Comparison of ENCODE assay signal across 16 cellular contexts in the genomic region with DNA sequence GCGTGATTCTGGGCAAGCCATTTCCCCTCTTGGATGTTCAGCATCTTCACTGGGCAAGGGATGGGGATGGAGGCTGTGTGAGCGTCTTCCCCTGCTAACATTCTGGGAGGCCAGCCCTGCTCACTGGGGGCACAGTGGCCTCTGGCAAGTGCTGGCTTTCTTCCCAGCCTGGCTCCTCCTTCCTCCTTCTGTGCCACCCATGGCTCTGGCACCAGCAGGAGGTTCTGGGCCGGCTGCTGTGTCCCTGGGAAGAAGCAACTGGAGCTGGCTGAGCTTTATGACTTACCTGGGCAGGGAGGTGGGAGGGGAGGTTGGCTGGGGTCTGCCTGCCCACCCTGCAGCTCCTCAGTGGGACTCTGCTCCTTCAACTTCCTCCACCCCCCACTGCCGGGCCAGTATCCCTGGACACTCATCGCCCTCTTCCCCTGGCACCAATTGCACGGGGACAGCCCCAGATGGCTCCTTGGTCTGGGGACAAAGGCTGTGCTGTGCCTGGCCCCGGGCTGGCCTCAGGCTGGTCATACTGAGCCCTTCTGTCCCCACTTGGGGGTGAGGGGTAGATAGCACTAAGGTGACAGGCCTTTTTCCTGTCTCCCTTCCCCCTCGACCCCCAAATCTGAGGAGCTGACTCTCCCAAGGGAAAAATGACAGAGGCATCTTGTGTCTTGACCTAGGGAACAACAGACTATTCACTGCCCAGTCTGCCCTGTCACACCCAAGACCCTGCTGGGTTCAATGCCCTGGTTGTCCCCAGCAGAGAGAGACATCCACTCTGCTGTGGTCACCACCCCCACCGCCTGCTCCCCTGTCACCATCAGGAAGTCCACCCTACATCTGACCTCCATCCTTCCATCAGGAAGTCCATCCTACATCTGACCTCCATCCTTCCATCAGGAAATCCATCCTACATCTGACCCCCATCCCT. TPM values are rescaled to one million over a fixed set of nuclear protein-coding genes. Genes with fewer than 3 reads are reported as not detected.
DNase-seq lines count a peak whose midpoint lies in the region; ATAC-seq lines count a peak whose summit lies in the region.
"Had no signal": no experiment of that assay in that cellular context is flagged by ENCODE, and none has a peak within 500 bp of the region (broad histone marks: within the 10 kb centered on the region; RNA-seq: fewer than 3 reads in every experiment).

No MANE protein-coding gene starts in this region.

- H3K36me3 ChIP-seq in neuronal stem cell (replicated peaks in 1 of 2; ENCODE audit: control insufficient read depth in 2 of 2, insufficient read depth in 2 of 2, low read length in 2 of 2) = peaks cover 0 to 3% of the 10 kb centered on the region in 2 donors
- H3K36me3 ChIP-seq: BLaER1 treated with 17β-estradiol and CSF1 and Interleukin-3, amounts not matched to agents 10 nM and 100 nM had no signal

- H3K18ac ChIP-seq in neuronal stem cell (ENCODE audit: low read length) = peak overlapping the region; percentile 35

- no peak overlapping the region for H3K4ac ChIP-seq in neuronal stem cell (ENCODE audit: low read length)

- peak overlapping the region in 1 of 2 donors; percentile 19 for H3K4me3 ChIP-seq in neuronal stem cell (ENCODE audit: low read length in 2 of 2)
- H3K4me3 ChIP-seq: BLaER1 treated with 17β-estradiol and CSF1 and Interleukin-3, amounts not matched to agents 10 nM and 100 nM; hepatocyte; lower lobe of right lung had no signal

- H3K9me3 ChIP-seq in neuronal stem cell (replicated peaks in 1 of 2; ENCODE audit: control insufficient read depth in 2 of 2, insufficient read depth in 1 of 2, low read depth in 1 of 2, low read length in 2 of 2) = no peaks in the 10 kb centered on the region
- H3K9me3 ChIP-seq: BLaER1 treated with 17β-estradiol and CSF1 and Interleukin-3, amounts not matched to agents 10 nM and 100 nM; lower lobe of right lung had no signal

- H2BK12ac ChIP-seq in neuronal stem cell (ENCODE audit: low read length) = no peak overlapping the region

- H2AK5ac ChIP-seq in neuronal stem cell (ENCODE audit: low read depth, low read length) = peak overlapping the region; percentile 78

- peak overlapping the region; percentile 36 for H2BK120ac ChIP-seq in neuronal stem cell (ENCODE audit: low read depth, low read length)

- peak overlapping the region; percentile 66 for H3K23ac ChIP-seq in neuronal stem cell (ENCODE audit: low read depth, low read length, poor library complexity)

- peak overlapping the region; percentile 30 for H4K8ac ChIP-seq in neuronal stem cell (ENCODE audit: low read depth, low read length)

- H3K9ac ChIP-seq in neuronal stem cell (ENCODE audit: low read depth, low read length, poor library complexity) = peak overlapping the region; percentile 15
- H3K9ac ChIP-seq: BLaER1 treated with 17β-estradiol and CSF1 and Interleukin-3, amounts not matched to agents 10 nM and 100 nM had no signal

- WGBS in neuronal stem cell (ENCODE audit: extremely low coverage in 2 of 2, insufficient read length in 2 of 2, insufficient replicate concordance in 1 of 2), 2 donors = no CpG with 5 or more reads among the region's 9 CpGs

- H2BK15ac ChIP-seq in neuronal stem cell (ENCODE audit: low read length) = peak overlapping the region; percentile 89

- peaks cover 5% of the 10 kb centered on the region for H3K79me1 ChIP-seq in neuronal stem cell (ENCODE audit: low read depth, low read length)

- peaks cover 0 to 40% (median 0%) of the 10 kb centered on the region in 3 experiments for H3K27me3 ChIP-seq in neuronal stem cell (ENCODE audit: control insufficient read depth in 3 of 3, insufficient read depth in 3 of 3, low read depth in 1 of 3, low read length in 3 of 3)
- H3K27me3 ChIP-seq: BLaER1 treated with 17β-estradiol and CSF1 and Interleukin-3, amounts not matched to agents 10 nM and 100 nM; hepatocyte had no signal

- peak in 13 of 14 donors; percentile 51 to 94 (median 86) for DNase-seq in C1 segment of cervical spinal cord (lab: John Stamatoyannopoulos, UW)
- DNase-seq in NCI-H1092 (lab: John Stamatoyannopoulos, UW) = peak; percentile 17
- DNase-seq in globus pallidus (ENCODE audit: low spot score) = peak; percentile 98
- DNase-seq in neuronal stem cell (ENCODE audit: low spot score) = no peak
- DNase-seq in GM19240 (ENCODE audit: insufficient read length, low spot score) = no peak
- DNase-seq: activated CD4-positive, CD25-positive, alpha-beta regulatory T cell; activated T-cell treated with anti-CD3 and anti-CD28 coated beads, Interleukin-2, amount 50 U/mL, for 1 hour; lower lobe of right lung; NCI-H1436 treated with DMSO at 0.1 percent for 48 hours; stimulated activated naive CD8-positive, alpha-beta T cell treated with anti-CD3 and anti-CD28 coated beads, Interleukin-15, amount 100 ng/mL, for 72 hours had no signal

- no peak overlapping the region for H2AFZ ChIP-seq in neuronal stem cell (ENCODE audit: low read length)
- H2AFZ ChIP-seq: hepatocyte had no signal

- H3K4me2 ChIP-seq in neuronal stem cell (ENCODE audit: insufficient read depth, low read length, poor library complexity, severe bottlenecking) = no peak overlapping the region

- H2BK5ac ChIP-seq in neuronal stem cell (ENCODE audit: low read length) = peak overlapping the region; percentile 83

- H3K27ac ChIP-seq in neuronal stem cell (replicated peaks; ENCODE audit: low read length) = no peak overlapping the region
- H3K27ac ChIP-seq: BLaER1 treated with 17β-estradiol and CSF1 and Interleukin-3, amounts not matched to agents 10 nM and 100 nM; epithelial cell of prostate; hepatocyte; lower lobe of right lung had no signal

- H4K91ac ChIP-seq in neuronal stem cell (ENCODE audit: low read depth, low read length, poor library complexity) = no peak overlapping the region

- ATAC-seq in HG02623 (IDR thresholded peaks at IDR 0.05; ENCODE audit: unreplicated experiment) (no peak), GM21528 (IDR thresholded peaks at IDR 0.05; ENCODE audit: low FRiP score, unreplicated experiment) (no peak), GM21576 (IDR thresholded peaks at IDR 0.05; ENCODE audit: unreplicated experiment) (no peak)
- ATAC-seq: stimulated activated naive CD8-positive, alpha-beta T cell treated with anti-CD3 and anti-CD28 coated beads, Interleukin-15, amount 100 ng/mL, for 72 hours had no signal

- H3K4me1 ChIP-seq in neuronal stem cell (ENCODE audit: control insufficient read depth in 2 of 2, insufficient read depth in 1 of 2, low read depth in 1 of 2, low read length in 2 of 2) = peaks cover 0 to 23% of the 10 kb centered on the region in 2 donors

- peak overlapping the region; percentile 63 for H3K14ac ChIP-seq in neuronal stem cell (ENCODE audit: low read length)

RNA-seq across cellular contexts. Expression of a gene that starts 14.4 kb away (rescaled TPM):
- polyA plus RNA-seq in neuronal stem cell (2013, experiment 1 of 2) = 25.8 TPM
- polyA plus RNA-seq in neuronal stem cell (2013, experiment 2 of 2) = 25.5 TPM

Comparison
In these comparisons a context has a peak if more than half of its experiments do, and no peak if none do; other contexts are left out.
1. DNase-seq: peak in C1 segment of cervical spinal cord (13 of 14), NCI-H1092 (single experiment) and globus pallidus (single experiment); none in neuronal stem cell (single experiment) and GM19240 (single experiment).